ENCODE assay signal across 15 cellular contexts in the genomic region with DNA sequence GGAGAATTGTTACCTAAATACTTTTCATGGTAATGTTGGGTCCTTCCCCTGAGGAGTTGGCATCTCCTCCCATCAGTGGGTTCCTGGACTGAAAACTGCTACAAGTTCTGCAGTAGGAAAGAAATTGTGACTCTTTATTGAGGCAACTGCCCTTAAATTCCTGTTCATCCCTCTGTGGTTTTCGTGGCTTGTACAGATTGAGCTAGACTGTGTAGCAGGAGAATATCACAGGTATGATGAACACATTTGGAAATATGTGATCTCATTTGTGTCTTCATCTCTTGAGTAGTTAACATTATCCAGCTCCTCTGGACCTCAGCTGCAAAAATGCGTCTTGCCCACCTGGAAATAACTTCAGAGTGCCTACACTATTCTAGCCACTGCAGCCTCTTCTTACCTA.
DNase-seq lines count a peak whose midpoint lies in the region; ATAC-seq and TF ChIP-seq lines count a peak whose summit lies in the region.
"Had no signal": no experiment of that assay in that cellular context is flagged by ENCODE, and none has a peak within 500 bp of the region (broad histone marks: within the 10 kb centered on the region; RNA-seq: fewer than 3 reads in every experiment).

No MANE protein-coding gene starts in this region.

- no peaks in the 10 kb centered on the region for H3K27me3 ChIP-seq in spleen (replicated peaks in 1 of 7)
- H3K27me3 ChIP-seq: right atrium auricular region, upper lobe of left lung had no signal

- no peak overlapping the region for H3K4me3 ChIP-seq in spleen
- H3K4me3 ChIP-seq: lower lobe of right lung, right atrium auricular region, upper lobe of left lung had no signal

- 80 to 91% (median 86%) methylated on average over 2 of the region's 2 CpGs for WGBS in spleen, 5 donors

- no peaks in the 10 kb centered on the region for H3K9me3 ChIP-seq in spleen
- H3K9me3 ChIP-seq: lower lobe of right lung, right atrium auricular region, upper lobe of left lung had no signal

- no peak for TF ChIP-seq POLR2A in spleen (IDR thresholded peaks at IDR 0.05)

- no peaks in the 10 kb centered on the region for H3K36me3 ChIP-seq in spleen
- H3K36me3 ChIP-seq: lower lobe of right lung, right atrium auricular region, upper lobe of left lung had no signal

- H3K4me1 ChIP-seq in spleen: peaks cover 0 to 5% (median 0%) of the 10 kb centered on the region in 6 donors
- H3K4me1 ChIP-seq: lower lobe of right lung, right atrium auricular region, upper lobe of left lung had no signal

- DNase-seq in ELR (ENCODE audit: low read depth) (peak; percentile 59), LHCN-M2 (ENCODE audit: low read depth) (peak; percentile 57), amniotic epithelial cell (ENCODE audit: low read depth) (peak; percentile 87), kidney glomerular epithelial cell (lab: John Stamatoyannopoulos, UW) (peak; percentile 69), spleen (no peak), SIG-M5 treated with dmso at 0.1 percent for 504 hours (lab: John Stamatoyannopoulos, UW; ENCODE audit: unreplicated experiment) (no peak)
- no peak for DNase-seq in central memory CD4-positive, alpha-beta T cell
- DNase-seq: CD8-positive, alpha-beta memory T cell; dermis blood vessel endothelial cell; lower lobe of right lung; NCI-H1105; stimulated activated CD8-positive, alpha-beta memory T cell treated with anti-CD3 and anti-CD28 coated beads, Interleukin-4, amount 100 ng/mL, for 48 hours; upper lobe of left lung had no signal

- H3K27ac ChIP-seq in spleen: no peak overlapping the region
- H3K27ac ChIP-seq: lower lobe of right lung, right atrium auricular region, upper lobe of left lung had no signal

- no peak for TF ChIP-seq CTCF in spleen (IDR thresholded peaks at IDR 0.05 in 8 of 11, conservative IDR thresholded peaks at IDR 0.05 in 3 of 11)

- intact Hi-C loops in spleen (cut with DNase I; ENCODE audit: low total_unique reads): no loop called here

- no peak for ATAC-seq in HG03342 (IDR thresholded peaks at IDR 0.05; ENCODE audit: unreplicated experiment)
- ATAC-seq: lower lobe of right lung had no signal

Comparison
In these comparisons a context has a peak if more than half of its experiments do, and no peak if none do; other contexts are left out.
1. DNase-seq: peak in ELR (single experiment), LHCN-M2 (single experiment), amniotic epithelial cell (single experiment) and kidney glomerular epithelial cell (single experiment); none in spleen (single experiment), central memory CD4-positive, alpha-beta T cell (single experiment) and SIG-M5 treated with dmso at 0.1 percent for 504 hours (single experiment).